13 cellular contexts compared by ENCODE assay signal in genomic region chr7:39686261-39686924, GRCh38.
DNase-seq lines count a peak whose midpoint lies in the region; ATAC-seq and TF ChIP-seq lines count a peak whose summit lies in the region.
"Had no signal": no experiment of that assay in that cellular context is flagged by ENCODE, and none has a peak within 500 bp of the region (broad histone marks: within the 10 kb centered on the region; RNA-seq: fewer than 3 reads in every experiment).

No MANE protein-coding gene starts in this region.

- H3K4me3 ChIP-seq in lower lobe of right lung: no peak overlapping the region
- H3K4me3 ChIP-seq: lung had no signal

- ATAC-seq in GM21381 (IDR thresholded peaks at IDR 0.05; ENCODE audit: unreplicated experiment) (peak; percentile 77), HG03280 (IDR thresholded peaks at IDR 0.05; ENCODE audit: unreplicated experiment) (peak; percentile 77), lower lobe of right lung (no peak)

- in situ Hi-C loops in GM13977 (cut with MboI; ENCODE audit: low pct_unique_long_range_greater_than_20kb, low sequenced_read_pairs, unreplicated experiment): no loop called here

- peak; percentile 66 for DNase-seq in GM13977 (ENCODE audit: low spot score)
- peak; percentile 90 for DNase-seq in fibroblast of peridontal ligament (ENCODE audit: extremely low read depth)
- no peak for DNase-seq in NCI-H510A treated with DMSO at 0.1 percent for 48 hours (lab: John Stamatoyannopoulos, UW)
- no peak for DNase-seq in hepatic stellate cell (ENCODE audit: low spot score)
- no peak for DNase-seq in HuH-7 (ENCODE audit: low spot score)
- no peak for DNase-seq in lower lobe of right lung
- DNase-seq: activated CD8-positive, alpha-beta memory T cell treated with anti-CD3 and anti-CD28 coated beads, Interleukin-2, amount 50 U/mL, for 4 hours; DMS153; MV-4-11; RPMI8226 had no signal

- H3K9me3 ChIP-seq in lower lobe of right lung: no peaks in the 10 kb centered on the region

- H3K27me3 ChIP-seq in lower lobe of right lung (ENCODE audit: low read depth): no peaks in the 10 kb centered on the region

- H3K27ac ChIP-seq in lower lobe of right lung: no peak overlapping the region

- intact Hi-C loops in lower lobe of right lung (cut with DNase I): no loop called here

- no peak for TF ChIP-seq CTCF in GM13977 (IDR thresholded peaks at IDR 0.05; ENCODE audit: extremely low read depth, insufficient read depth, missing control alignments)
- TF ChIP-seq CTCF in lower lobe of right lung (IDR thresholded peaks at IDR 0.05): no peak

- H3K4me1 ChIP-seq in lower lobe of right lung: peaks cover 21% of the 10 kb centered on the region

- peaks cover 35% of the 10 kb centered on the region for H3K36me3 ChIP-seq in lower lobe of right lung

Comparison
In these comparisons a context has a peak if more than half of its experiments do, and no peak if none do; other contexts are left out.
1. DNase-seq: peak in GM13977 (single experiment) and fibroblast of peridontal ligament (single experiment); none in NCI-H510A treated with DMSO at 0.1 percent for 48 hours (single experiment), hepatic stellate cell (single experiment), HuH-7 (single experiment) and lower lobe of right lung (single experiment).
2. ATAC-seq: peak in GM21381 (single experiment) and HG03280 (single experiment); none in lower lobe of right lung (0 of 2).